ENCODE assay signal across 1 cellular context in the genomic region with DNA sequence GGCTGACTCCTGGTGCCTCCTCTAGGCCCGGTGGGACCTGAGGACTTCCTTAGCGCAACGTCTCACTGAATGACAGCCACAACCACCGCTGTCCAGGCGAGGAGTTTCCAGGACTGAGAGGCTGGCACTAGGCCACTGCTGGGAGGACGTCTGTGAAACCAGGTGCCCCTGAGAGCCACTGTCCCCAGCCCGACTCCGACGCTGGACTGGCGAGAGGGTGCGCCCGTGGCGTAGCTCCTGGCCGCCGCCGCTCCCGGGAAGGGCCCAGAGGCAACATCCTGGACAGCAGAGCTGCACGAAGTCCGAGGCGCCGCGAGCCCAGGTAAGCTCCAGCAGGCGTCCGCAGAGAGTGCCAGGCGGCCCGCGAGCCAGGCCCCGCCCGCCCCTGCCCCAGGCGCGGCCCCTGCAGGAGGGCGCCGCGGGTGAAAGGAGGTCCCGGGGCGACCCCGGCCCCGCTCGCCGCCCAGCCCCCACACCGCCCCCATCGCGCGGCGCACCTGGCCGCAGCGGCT.
TF ChIP-seq lines count a peak whose summit lies in the region.

No MANE protein-coding gene starts in this region.

TF ChIP-seq in K562, 482 proteins besides CTCF, POLR2A, EP300 and RAD21 (continued from another document and continues in another):
- no peak for TF ChIP-seq CEBPG (CRISPR knock-in tag; IDR thresholded peaks at IDR 0.05)
- TF ChIP-seq CEBPG (tag; conservative IDR thresholded peaks at IDR 0.05 in 1 of 2, IDR thresholded peaks at IDR 0.05 in 1 of 2) = 0 out of 4 replicates have a peak, but pooled peaks of 1 of the 2 experiments have one; percentile 22
- TF ChIP-seq CEBPB (tag; IDR thresholded peaks at IDR 0.05) = no peak
- no peak for TF ChIP-seq ZNF23 (CRISPR knock-in tag; IDR thresholded peaks at IDR 0.05)
- TF ChIP-seq POLR2B (IDR thresholded peaks at IDR 0.05; ENCODE audit: low read depth, partially characterized antibody) = no peak
- no peak for TF ChIP-seq MIER1 (IDR thresholded peaks at IDR 0.05; ENCODE audit: low read depth)
- no peak for TF ChIP-seq FUS (optimal IDR thresholded peaks at IDR 0.05; ENCODE audit: low read depth, low read length)
- no peak for TF ChIP-seq NR3C1 (CRISPR knock-in tag; IDR thresholded peaks at IDR 0.05)
- no peak for TF ChIP-seq SRSF7 (optimal IDR thresholded peaks at IDR 0.05; ENCODE audit: low read depth, low read length)
- TF ChIP-seq SMARCA4 (IDR thresholded peaks at IDR 0.05) = peak; percentile 32; the same call in 1 of the 2 replicates
- TF ChIP-seq, protein P1, sequence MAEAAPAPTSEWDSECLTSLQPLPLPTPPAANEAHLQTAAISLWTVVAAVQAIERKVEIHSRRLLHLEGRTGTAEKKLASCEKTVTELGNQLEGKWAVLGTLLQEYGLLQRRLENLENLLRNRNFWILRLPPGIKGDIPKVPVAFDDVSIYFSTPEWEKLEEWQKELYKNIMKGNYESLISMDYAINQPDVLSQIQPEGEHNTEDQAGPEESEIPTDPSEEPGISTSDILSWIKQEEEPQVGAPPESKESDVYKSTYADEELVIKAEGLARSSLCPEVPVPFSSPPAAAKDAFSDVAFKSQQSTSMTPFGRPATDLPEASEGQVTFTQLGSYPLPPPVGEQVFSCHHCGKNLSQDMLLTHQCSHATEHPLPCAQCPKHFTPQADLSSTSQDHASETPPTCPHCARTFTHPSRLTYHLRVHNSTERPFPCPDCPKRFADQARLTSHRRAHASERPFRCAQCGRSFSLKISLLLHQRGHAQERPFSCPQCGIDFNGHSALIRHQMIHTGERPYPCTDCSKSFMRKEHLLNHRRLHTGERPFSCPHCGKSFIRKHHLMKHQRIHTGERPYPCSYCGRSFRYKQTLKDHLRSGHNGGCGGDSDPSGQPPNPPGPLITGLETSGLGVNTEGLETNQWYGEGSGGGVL (CRISPR knock-in tag; IDR thresholded peaks at IDR 0.05) = no peak
- no peak; the same call in 1 of the 2 replicates for TF ChIP-seq HLTF (IDR thresholded peaks at IDR 0.05)
- peak; percentile 9; the same call in 1 of the 2 replicates for TF ChIP-seq NFIC (IDR thresholded peaks at IDR 0.05)
- TF ChIP-seq, protein P2, sequence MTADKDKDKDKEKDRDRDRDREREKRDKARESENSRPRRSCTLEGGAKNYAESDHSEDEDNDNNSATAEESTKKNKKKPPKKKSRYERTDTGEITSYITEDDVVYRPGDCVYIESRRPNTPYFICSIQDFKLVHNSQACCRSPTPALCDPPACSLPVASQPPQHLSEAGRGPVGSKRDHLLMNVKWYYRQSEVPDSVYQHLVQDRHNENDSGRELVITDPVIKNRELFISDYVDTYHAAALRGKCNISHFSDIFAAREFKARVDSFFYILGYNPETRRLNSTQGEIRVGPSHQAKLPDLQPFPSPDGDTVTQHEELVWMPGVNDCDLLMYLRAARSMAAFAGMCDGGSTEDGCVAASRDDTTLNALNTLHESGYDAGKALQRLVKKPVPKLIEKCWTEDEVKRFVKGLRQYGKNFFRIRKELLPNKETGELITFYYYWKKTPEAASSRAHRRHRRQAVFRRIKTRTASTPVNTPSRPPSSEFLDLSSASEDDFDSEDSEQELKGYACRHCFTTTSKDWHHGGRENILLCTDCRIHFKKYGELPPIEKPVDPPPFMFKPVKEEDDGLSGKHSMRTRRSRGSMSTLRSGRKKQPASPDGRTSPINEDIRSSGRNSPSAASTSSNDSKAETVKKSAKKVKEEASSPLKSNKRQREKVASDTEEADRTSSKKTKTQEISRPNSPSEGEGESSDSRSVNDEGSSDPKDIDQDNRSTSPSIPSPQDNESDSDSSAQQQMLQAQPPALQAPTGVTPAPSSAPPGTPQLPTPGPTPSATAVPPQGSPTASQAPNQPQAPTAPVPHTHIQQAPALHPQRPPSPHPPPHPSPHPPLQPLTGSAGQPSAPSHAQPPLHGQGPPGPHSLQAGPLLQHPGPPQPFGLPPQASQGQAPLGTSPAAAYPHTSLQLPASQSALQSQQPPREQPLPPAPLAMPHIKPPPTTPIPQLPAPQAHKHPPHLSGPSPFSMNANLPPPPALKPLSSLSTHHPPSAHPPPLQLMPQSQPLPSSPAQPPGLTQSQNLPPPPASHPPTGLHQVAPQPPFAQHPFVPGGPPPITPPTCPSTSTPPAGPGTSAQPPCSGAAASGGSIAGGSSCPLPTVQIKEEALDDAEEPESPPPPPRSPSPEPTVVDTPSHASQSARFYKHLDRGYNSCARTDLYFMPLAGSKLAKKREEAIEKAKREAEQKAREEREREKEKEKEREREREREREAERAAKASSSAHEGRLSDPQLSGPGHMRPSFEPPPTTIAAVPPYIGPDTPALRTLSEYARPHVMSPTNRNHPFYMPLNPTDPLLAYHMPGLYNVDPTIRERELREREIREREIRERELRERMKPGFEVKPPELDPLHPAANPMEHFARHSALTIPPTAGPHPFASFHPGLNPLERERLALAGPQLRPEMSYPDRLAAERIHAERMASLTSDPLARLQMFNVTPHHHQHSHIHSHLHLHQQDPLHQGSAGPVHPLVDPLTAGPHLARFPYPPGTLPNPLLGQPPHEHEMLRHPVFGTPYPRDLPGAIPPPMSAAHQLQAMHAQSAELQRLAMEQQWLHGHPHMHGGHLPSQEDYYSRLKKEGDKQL (CRISPR knock-in tag; IDR thresholded peaks at IDR 0.05; ENCODE audit: borderline replicate concordance) = no peak
- TF ChIP-seq SIN3A (IDR thresholded peaks at IDR 0.05; ENCODE audit: borderline replicate concordance in 2 of 2, control insufficient read depth in 1 of 2, low read depth in 2 of 2, low read length in 2 of 2) = peak in 1 of 2 experiments; percentile 43; a peak in 2 of 4 replicates
- no peak for TF ChIP-seq ZC3H4 (CRISPR knock-in tag; IDR thresholded peaks at IDR 0.05; ENCODE audit: borderline replicate concordance)
- TF ChIP-seq SRF (CRISPR knock-in tag; IDR thresholded peaks at IDR 0.05) = no peak
- TF ChIP-seq, protein P3, sequence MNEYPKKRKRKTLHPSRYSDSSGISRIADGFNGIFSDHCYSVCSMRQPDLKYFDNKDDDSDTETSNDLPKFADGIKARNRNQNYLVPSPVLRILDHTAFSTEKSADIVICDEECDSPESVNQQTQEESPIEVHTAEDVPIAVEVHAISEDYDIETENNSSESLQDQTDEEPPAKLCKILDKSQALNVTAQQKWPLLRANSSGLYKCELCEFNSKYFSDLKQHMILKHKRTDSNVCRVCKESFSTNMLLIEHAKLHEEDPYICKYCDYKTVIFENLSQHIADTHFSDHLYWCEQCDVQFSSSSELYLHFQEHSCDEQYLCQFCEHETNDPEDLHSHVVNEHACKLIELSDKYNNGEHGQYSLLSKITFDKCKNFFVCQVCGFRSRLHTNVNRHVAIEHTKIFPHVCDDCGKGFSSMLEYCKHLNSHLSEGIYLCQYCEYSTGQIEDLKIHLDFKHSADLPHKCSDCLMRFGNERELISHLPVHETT (CRISPR knock-in tag; conservative IDR thresholded peaks at IDR 0.05 in 1 of 2, IDR thresholded peaks at IDR 0.05 in 1 of 2) = no peak
- TF ChIP-seq, protein P4, sequence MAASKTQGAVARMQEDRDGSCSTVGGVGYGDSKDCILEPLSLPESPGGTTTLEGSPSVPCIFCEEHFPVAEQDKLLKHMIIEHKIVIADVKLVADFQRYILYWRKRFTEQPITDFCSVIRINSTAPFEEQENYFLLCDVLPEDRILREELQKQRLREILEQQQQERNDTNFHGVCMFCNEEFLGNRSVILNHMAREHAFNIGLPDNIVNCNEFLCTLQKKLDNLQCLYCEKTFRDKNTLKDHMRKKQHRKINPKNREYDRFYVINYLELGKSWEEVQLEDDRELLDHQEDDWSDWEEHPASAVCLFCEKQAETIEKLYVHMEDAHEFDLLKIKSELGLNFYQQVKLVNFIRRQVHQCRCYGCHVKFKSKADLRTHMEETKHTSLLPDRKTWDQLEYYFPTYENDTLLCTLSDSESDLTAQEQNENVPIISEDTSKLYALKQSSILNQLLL (CRISPR knock-in tag; IDR thresholded peaks at IDR 0.05; ENCODE audit: borderline replicate concordance) = no peak
- TF ChIP-seq L3MBTL2 (IDR thresholded peaks at IDR 0.05) = no peak; the same call in 1 of the 2 replicates
- TF ChIP-seq PURB (CRISPR knock-in tag; IDR thresholded peaks at IDR 0.05; ENCODE audit: low read depth) = no peak
- no peak for TF ChIP-seq ZSCAN29 (IDR thresholded peaks at IDR 0.05)
- no peak for TF ChIP-seq ADNP (tag; IDR thresholded peaks at IDR 0.05)
- no peak for TF ChIP-seq RHOXF2B (CRISPR knock-in tag; conservative IDR thresholded peaks at IDR 0.05)
- TF ChIP-seq, protein P5, sequence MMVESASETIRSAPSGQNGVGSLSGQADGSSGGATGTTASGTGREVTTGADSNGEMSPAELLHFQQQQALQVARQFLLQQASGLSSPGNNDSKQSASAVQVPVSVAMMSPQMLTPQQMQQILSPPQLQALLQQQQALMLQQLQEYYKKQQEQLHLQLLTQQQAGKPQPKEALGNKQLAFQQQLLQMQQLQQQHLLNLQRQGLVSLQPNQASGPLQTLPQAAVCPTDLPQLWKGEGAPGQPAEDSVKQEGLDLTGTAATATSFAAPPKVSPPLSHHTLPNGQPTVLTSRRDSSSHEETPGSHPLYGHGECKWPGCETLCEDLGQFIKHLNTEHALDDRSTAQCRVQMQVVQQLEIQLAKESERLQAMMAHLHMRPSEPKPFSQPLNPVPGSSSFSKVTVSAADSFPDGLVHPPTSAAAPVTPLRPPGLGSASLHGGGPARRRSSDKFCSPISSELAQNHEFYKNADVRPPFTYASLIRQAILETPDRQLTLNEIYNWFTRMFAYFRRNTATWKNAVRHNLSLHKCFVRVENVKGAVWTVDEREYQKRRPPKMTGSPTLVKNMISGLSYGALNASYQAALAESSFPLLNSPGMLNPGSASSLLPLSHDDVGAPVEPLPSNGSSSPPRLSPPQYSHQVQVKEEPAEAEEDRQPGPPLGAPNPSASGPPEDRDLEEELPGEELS (CRISPR knock-in tag; IDR thresholded peaks at IDR 0.05; ENCODE audit: borderline replicate concordance) = no peak
- TF ChIP-seq PHTF2 (CRISPR knock-in tag; IDR thresholded peaks at IDR 0.05) = no peak
- TF ChIP-seq TGIF2 (CRISPR knock-in tag; IDR thresholded peaks at IDR 0.05) = no peak
- TF ChIP-seq ZNF165 (CRISPR knock-in tag; IDR thresholded peaks at IDR 0.05; ENCODE audit: borderline replicate concordance) = no peak
- TF ChIP-seq ZNF830 (CRISPR knock-in tag; IDR thresholded peaks at IDR 0.05) = 0 out of 2 replicates have a peak, but pooled peaks have one; percentile 3
- no peak for TF ChIP-seq ZFX (CRISPR knock-in tag; IDR thresholded peaks at IDR 0.05)
- no peak for TF ChIP-seq NCOA2 (IDR thresholded peaks at IDR 0.05; ENCODE audit: partially characterized antibody in 2 of 2)
- no peak for TF ChIP-seq HCFC1 (IDR thresholded peaks at IDR 0.05; ENCODE audit: low read depth, low read length)
- TF ChIP-seq, protein P6, sequence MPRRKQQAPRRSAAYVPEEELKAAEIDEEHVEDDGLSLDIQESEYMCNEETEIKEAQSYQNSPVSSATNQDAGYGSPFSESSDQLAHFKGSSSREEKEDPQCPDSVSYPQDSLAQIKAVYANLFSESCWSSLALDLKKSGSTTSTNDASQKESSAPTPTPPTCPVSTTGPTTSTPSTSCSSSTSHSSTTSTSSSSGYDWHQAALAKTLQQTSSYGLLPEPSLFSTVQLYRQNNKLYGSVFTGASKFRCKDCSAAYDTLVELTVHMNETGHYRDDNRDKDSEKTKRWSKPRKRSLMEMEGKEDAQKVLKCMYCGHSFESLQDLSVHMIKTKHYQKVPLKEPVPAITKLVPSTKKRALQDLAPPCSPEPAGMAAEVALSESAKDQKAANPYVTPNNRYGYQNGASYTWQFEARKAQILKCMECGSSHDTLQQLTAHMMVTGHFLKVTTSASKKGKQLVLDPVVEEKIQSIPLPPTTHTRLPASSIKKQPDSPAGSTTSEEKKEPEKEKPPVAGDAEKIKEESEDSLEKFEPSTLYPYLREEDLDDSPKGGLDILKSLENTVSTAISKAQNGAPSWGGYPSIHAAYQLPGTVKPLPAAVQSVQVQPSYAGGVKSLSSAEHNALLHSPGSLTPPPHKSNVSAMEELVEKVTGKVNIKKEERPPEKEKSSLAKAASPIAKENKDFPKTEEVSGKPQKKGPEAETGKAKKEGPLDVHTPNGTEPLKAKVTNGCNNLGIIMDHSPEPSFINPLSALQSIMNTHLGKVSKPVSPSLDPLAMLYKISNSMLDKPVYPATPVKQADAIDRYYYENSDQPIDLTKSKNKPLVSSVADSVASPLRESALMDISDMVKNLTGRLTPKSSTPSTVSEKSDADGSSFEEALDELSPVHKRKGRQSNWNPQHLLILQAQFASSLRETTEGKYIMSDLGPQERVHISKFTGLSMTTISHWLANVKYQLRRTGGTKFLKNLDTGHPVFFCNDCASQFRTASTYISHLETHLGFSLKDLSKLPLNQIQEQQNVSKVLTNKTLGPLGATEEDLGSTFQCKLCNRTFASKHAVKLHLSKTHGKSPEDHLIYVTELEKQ (CRISPR knock-in tag; IDR thresholded peaks at IDR 0.05) = no peak
- TF ChIP-seq COPS2 (conservative IDR thresholded peaks at IDR 0.05) = no peak
- no peak for TF ChIP-seq TSC22D4 (tag; IDR thresholded peaks at IDR 0.05)
- TF ChIP-seq SLC30A9 (CRISPR knock-in tag; IDR thresholded peaks at IDR 0.05) = no peak
- TF ChIP-seq KLF10 (CRISPR knock-in tag; IDR thresholded peaks at IDR 0.05) = no peak
- no peak for TF ChIP-seq SMAD1 (IDR thresholded peaks at IDR 0.05; ENCODE audit: low read depth, low read length, partially characterized antibody)
- TF ChIP-seq ZFPM2 (CRISPR knock-in tag; IDR thresholded peaks at IDR 0.05) = no peak; the same call in 1 of the 2 replicates
- TF ChIP-seq, protein P7, sequence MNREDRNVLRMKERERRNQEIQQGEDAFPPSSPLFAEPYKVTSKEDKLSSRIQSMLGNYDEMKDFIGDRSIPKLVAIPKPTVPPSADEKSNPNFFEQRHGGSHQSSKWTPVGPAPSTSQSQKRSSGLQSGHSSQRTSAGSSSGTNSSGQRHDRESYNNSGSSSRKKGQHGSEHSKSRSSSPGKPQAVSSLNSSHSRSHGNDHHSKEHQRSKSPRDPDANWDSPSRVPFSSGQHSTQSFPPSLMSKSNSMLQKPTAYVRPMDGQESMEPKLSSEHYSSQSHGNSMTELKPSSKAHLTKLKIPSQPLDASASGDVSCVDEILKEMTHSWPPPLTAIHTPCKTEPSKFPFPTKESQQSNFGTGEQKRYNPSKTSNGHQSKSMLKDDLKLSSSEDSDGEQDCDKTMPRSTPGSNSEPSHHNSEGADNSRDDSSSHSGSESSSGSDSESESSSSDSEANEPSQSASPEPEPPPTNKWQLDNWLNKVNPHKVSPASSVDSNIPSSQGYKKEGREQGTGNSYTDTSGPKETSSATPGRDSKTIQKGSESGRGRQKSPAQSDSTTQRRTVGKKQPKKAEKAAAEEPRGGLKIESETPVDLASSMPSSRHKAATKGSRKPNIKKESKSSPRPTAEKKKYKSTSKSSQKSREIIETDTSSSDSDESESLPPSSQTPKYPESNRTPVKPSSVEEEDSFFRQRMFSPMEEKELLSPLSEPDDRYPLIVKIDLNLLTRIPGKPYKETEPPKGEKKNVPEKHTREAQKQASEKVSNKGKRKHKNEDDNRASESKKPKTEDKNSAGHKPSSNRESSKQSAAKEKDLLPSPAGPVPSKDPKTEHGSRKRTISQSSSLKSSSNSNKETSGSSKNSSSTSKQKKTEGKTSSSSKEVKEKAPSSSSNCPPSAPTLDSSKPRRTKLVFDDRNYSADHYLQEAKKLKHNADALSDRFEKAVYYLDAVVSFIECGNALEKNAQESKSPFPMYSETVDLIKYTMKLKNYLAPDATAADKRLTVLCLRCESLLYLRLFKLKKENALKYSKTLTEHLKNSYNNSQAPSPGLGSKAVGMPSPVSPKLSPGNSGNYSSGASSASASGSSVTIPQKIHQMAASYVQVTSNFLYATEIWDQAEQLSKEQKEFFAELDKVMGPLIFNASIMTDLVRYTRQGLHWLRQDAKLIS (CRISPR knock-in tag; IDR thresholded peaks at IDR 0.05) = no peak
